ENCODE assay signal across 1 cellular context in genomic region chr17:31266042-31266441, GRCh38.
TF ChIP-seq lines count a peak whose summit lies in the region.

No MANE protein-coding gene starts in this region.

TF ChIP-seq in GM23338, 12 proteins besides CTCF, POLR2A, EP300 and RAD21:
- TF ChIP-seq, protein P1, sequence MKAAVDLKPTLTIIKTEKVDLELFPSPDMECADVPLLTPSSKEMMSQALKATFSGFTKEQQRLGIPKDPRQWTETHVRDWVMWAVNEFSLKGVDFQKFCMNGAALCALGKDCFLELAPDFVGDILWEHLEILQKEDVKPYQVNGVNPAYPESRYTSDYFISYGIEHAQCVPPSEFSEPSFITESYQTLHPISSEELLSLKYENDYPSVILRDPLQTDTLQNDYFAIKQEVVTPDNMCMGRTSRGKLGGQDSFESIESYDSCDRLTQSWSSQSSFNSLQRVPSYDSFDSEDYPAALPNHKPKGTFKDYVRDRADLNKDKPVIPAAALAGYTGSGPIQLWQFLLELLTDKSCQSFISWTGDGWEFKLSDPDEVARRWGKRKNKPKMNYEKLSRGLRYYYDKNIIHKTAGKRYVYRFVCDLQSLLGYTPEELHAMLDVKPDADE (IDR thresholded peaks at IDR 0.05): no peak
- TF ChIP-seq ZNF331 (CRISPR knock-in tag; IDR thresholded peaks at IDR 0.05; ENCODE audit: low read depth) (no peak), EZH2 (IDR thresholded peaks at IDR 0.05; ENCODE audit: low read depth, unreplicated experiment) (no peak), REST (IDR thresholded peaks at IDR 0.05; ENCODE audit: unreplicated experiment) (no peak), NANOG (IDR thresholded peaks at IDR 0.05; ENCODE audit: borderline replicate concordance) (no peak), POLR2AphosphoS5 (IDR thresholded peaks at IDR 0.05; ENCODE audit: low read depth) (no peak), STAT1 (IDR thresholded peaks at IDR 0.05; ENCODE audit: unreplicated experiment) (no peak), ZNF114 (CRISPR knock-in tag; IDR thresholded peaks at IDR 0.05) (no peak), JUNB (IDR thresholded peaks at IDR 0.05; ENCODE audit: unreplicated experiment) (no peak), CREB1 (CRISPR knock-in tag; IDR thresholded peaks at IDR 0.05; ENCODE audit: low read depth) (no peak), EZH2phosphoT487 (IDR thresholded peaks at IDR 0.05; ENCODE audit: unreplicated experiment) (no peak)
- TF ChIP-seq, protein P2, sequence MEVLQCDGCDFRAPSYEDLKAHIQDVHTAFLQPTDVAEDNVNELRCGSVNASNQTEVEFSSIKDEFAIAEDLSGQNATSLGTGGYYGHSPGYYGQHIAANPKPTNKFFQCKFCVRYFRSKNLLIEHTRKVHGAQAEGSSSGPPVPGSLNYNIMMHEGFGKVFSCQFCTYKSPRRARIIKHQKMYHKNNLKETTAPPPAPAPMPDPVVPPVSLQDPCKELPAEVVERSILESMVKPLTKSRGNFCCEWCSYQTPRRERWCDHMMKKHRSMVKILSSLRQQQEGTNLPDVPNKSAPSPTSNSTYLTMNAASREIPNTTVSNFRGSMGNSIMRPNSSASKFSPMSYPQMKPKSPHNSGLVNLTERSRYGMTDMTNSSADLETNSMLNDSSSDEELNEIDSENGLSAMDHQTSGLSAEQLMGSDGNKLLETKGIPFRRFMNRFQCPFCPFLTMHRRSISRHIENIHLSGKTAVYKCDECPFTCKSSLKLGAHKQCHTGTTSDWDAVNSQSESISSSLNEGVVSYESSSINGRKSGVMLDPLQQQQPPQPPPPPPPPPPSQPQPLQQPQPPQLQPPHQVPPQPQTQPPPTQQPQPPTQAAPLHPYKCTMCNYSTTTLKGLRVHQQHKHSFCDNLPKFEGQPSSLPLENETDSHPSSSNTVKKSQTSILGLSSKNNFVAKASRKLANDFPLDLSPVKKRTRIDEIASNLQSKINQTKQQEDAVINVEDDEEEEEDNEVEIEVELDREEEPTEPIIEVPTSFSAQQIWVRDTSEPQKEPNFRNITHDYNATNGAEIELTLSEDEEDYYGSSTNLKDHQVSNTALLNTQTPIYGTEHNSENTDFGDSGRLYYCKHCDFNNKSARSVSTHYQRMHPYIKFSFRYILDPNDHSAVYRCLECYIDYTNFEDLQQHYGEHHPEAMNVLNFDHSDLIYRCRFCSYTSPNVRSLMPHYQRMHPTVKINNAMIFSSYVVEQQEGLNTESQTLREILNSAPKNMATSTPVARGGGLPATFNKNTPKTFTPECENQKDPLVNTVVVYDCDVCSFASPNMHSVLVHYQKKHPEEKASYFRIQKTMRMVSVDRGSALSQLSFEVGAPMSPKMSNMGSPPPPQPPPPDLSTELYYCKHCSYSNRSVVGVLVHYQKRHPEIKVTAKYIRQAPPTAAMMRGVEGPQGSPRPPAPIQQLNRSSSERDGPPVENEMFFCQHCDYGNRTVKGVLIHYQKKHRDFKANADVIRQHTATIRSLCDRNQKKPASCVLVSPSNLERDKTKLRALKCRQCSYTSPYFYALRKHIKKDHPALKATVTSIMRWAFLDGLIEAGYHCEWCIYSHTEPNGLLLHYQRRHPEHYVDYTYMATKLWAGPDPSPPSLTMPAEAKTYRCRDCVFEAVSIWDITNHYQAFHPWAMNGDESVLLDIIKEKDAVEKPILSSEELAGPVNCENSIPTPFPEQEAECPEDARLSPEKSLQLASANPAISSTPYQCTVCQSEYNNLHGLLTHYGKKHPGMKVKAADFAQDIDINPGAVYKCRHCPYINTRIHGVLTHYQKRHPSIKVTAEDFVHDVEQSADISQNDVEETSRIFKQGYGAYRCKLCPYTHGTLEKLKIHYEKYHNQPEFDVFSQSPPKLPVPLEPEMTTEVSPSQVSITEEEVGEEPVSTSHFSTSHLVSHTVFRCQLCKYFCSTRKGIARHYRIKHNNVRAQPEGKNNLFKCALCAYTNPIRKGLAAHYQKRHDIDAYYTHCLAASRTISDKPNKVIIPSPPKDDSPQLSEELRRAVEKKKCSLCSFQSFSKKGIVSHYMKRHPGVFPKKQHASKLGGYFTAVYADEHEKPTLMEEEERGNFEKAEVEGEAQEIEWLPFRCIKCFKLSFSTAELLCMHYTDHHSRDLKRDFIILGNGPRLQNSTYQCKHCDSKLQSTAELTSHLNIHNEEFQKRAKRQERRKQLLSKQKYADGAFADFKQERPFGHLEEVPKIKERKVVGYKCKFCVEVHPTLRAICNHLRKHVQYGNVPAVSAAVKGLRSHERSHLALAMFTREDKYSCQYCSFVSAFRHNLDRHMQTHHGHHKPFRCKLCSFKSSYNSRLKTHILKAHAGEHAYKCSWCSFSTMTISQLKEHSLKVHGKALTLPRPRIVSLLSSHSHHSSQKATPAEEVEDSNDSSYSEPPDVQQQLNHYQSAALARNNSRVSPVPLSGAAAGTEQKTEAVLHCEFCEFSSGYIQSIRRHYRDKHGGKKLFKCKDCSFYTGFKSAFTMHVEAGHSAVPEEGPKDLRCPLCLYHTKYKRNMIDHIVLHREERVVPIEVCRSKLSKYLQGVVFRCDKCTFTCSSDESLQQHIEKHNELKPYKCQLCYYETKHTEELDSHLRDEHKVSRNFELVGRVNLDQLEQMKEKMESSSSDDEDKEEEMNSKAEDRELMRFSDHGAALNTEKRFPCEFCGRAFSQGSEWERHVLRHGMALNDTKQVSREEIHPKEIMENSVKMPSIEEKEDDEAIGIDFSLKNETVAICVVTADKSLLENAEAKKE (CRISPR knock-in tag; IDR thresholded peaks at IDR 0.05): no peak
